ENCODE assay signal across 25 cellular contexts in genomic region chr15:100400996-100401395, GRCh38. TPM values are rescaled to one million over a fixed set of nuclear protein-coding genes. Genes with fewer than 3 reads are reported as not detected.
"Had no signal": no experiment of that assay in that cellular context is flagged by ENCODE, and none has a peak within 500 bp of the region (broad histone marks: within the 10 kb centered on the region; RNA-seq: fewer than 3 reads in every experiment).

No MANE protein-coding gene starts in this region.

- H3K36me3 ChIP-seq: SJSA1 had no signal

- H3K4me3 ChIP-seq: K562, PC-9, SJSA1 had no signal

- H3K9me2 ChIP-seq: SK-N-SH had no signal

- H3K9ac ChIP-seq: SK-N-SH had no signal

- H3K27ac ChIP-seq: PC-9, RWPE1, SJSA1 had no signal

- H3K9me3 ChIP-seq: SJSA1, SK-N-SH had no signal

- ATAC-seq: K562, Panc1, Right ventricle myocardium inferior had no signal

- H3K27me3 ChIP-seq: SJSA1 had no signal

- DNase-seq: KG1, MM.1S, MV-4-11, NCI-H1105, NCI-H1417 treated with DMSO at 0.1 percent for 48 hours, NCI-H1694 treated with DMSO at 0.1 percent for 48 hours, NCI-H187 treated with DMSO at 0.1 percent for 48 hours, NCI-H2029, NCI-H2171 treated with DMSO at 0.1 percent for 48 hours, NCI-H2227 treated with DMSO at 0.1 percent for 48 hours, NCI-H446, NCI-H510A treated with DMSO at 0.1 percent for 48 hours, NCI-H524 treated with DMSO at 0.1 percent for 48 hours, NCI-H526 treated with DMSO at 0.1 percent for 48 hours, NCI-H774, PC-9, SIG-M5, SK-N-SH, SW 1271 had no signal

- H2AFZ ChIP-seq: PC-9 had no signal

- H3K4me2 ChIP-seq: PC-9, SK-N-SH had no signal

- H3K4me1 ChIP-seq: SJSA1 had no signal

RNA-seq across cellular contexts. Expression of gene ADAMTS17, which starts 59.2 kb away (rescaled TPM):
- total RNA-seq: OCI-LY7 had no signal
- polyA plus RNA-seq: SK-N-SH had no signal
